Comparison of ENCODE assay signal across 25 cellular contexts in the genomic region with DNA sequence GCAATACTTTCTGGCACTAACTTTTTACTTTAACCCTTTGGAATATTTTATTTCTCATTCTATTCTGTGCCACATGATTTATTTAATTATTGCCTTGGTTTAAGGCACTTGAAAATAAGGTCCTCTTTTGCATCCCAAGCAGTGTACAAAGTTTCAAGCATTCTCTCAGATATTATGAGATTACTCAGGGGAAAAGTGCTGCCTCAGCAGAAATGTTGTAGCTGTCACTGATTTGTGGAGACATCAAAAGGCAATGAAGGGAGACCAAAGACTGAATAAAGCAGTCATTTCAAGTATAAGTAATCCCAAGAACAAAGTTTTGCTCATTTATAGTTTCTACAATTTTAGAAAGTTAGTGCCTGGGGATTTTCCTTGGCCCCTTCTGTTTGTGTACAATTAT.
"Had no signal": no experiment of that assay in that cellular context is flagged by ENCODE, and none has a peak within 500 bp of the region (broad histone marks: within the 10 kb centered on the region; RNA-seq: fewer than 3 reads in every experiment).

No MANE protein-coding gene starts in this region.

- H3K4me2 ChIP-seq: SK-N-SH had no signal

- H3K27me3 ChIP-seq: MG63 had no signal

- H3K36me3 Mint-ChIP-seq: IgD-negative memory B cell had no signal

- H3K9me2 ChIP-seq: SK-N-SH had no signal

- H3K9me3 ChIP-seq: MG63, SJSA1, SK-N-SH had no signal

- H3K27ac Mint-ChIP-seq: IgD-negative memory B cell had no signal

- FAIRE-seq: RCC 7860 had no signal

- H3K27me3 Mint-ChIP-seq: IgD-negative memory B cell had no signal

- H3K27ac ChIP-seq: SJSA1 had no signal

- H3K4me3 ChIP-seq: MG63, SJSA1 had no signal

- H3K36me3 ChIP-seq: MG63, SJSA1 had no signal

- H3K4me1 ChIP-seq: SJSA1 had no signal

- H3K9ac ChIP-seq: SK-N-SH had no signal

- DNase-seq: Karpas-422, KG1, MG63, NCI-H1092, NCI-H1105 treated with DMSO at 0.1 percent for 48 hours, NCI-H1417 treated with DMSO at 0.1 percent for 48 hours, NCI-H146, NCI-H1694 treated with DMSO at 0.1 percent for 48 hours, NCI-H2029, NCI-H2081 treated with DMSO at 0.1 percent for 48 hours, NCI-H2171, NCI-H226, NCI-H446, NCI-H510A, NCI-H524 treated with DMSO at 0.1 percent for 48 hours, NCI-H69, NCI-H774, Right ventricle myocardium superior, RPMI8226, SIG-M5, SK-N-SH, SW 1271 had no signal

- H3K4me1 Mint-ChIP-seq: IgD-negative memory B cell had no signal

- H3K4me3 Mint-ChIP-seq: IgD-negative memory B cell had no signal
